In the genomic region with DNA sequence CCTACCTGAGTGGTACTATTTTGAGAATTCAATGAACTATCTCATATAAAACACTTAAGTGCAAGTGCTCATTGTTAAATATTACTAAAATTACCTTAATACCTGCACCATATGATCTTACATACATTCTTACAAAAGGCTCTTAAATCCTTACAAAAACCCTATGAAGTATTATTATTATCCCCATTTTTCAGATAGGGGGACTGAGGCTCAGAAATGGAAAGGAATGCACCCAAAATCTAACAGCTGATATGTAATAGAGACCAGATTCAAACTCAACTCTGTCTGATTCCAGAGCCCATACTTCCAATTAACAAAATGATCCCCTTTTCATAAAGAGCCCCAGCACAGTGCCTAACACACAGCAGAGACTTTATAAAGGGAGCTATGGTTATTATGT, we compare ENCODE assay signal across 12 cellular contexts. TPM values are rescaled to one million over a fixed set of nuclear protein-coding genes. Genes with fewer than 3 reads are reported as not detected.
DNase-seq lines count a peak whose midpoint lies in the region; ATAC-seq lines count a peak whose summit lies in the region.
"Had no signal": no experiment of that assay in that cellular context is flagged by ENCODE, and none has a peak within 500 bp of the region (broad histone marks: within the 10 kb centered on the region; RNA-seq: fewer than 3 reads in every experiment).

No MANE protein-coding gene starts in this region.

- H3K27me3 ChIP-seq in HUES48 (ENCODE audit: control insufficient read depth, insufficient read depth, low read length) (no peaks in the 10 kb centered on the region), layer of hippocampus (ENCODE audit: control insufficient read depth, insufficient read depth, low read length) (no peaks in the 10 kb centered on the region), subcutaneous abdominal adipose tissue (ENCODE audit: control insufficient read depth in 5 of 5, insufficient read depth in 4 of 5, low read length in 5 of 5) (no peaks in the 10 kb centered on the region)
- H3K27me3 ChIP-seq: spleen had no signal

- no peak for DNase-seq in activated T-helper 2 cell treated with anti-CD3 and anti-CD28 coated beads, Interferon-gamma antibody, Interleukin-2, Interleukin-4, amounts not matched to agents 10 μg/mL and 5 μg/mL and 100 μg/mL, durations not matched to agents 14 hours and 24 hours and 36 hours (ENCODE audit: low spot score)
- DNase-seq in iPS-NIHi7 (ENCODE audit: extremely low spot score) (no peak), T-helper 2 cell (no peak), NCI-H1092 (lab: John Stamatoyannopoulos, UW) (no peak)
- DNase-seq: NCI-H69, T-helper 1 cell had no signal

- peaks cover 25% of the 10 kb centered on the region for H3K4me1 ChIP-seq in HUES48 (ENCODE audit: control insufficient read depth, insufficient read depth, low read length)
- H3K4me1 ChIP-seq in subcutaneous abdominal adipose tissue (ENCODE audit: control insufficient read depth in 5 of 5, insufficient read depth in 5 of 5, low read length in 5 of 5), result peaks cover 6 to 64% (median 48%) of the 10 kb centered on the region in 5 donors

- H3K27ac ChIP-seq in HUES48 (ENCODE audit: low read depth, low read length) (peak overlapping the region; percentile 78), layer of hippocampus (ENCODE audit: low read depth, low read length) (peak overlapping the region; percentile 76), subcutaneous abdominal adipose tissue (ENCODE audit: low read depth, low read length) (peak overlapping the region; percentile 37)

- no peaks in the 10 kb centered on the region for H3K9me3 Mint-ChIP-seq in activated T-helper 2 cell treated with anti-CD3 and anti-CD28 coated beads, Interferon-gamma antibody, Interleukin-2, Interleukin-4, amounts not matched to agents 10 μg/mL and 5 μg/mL and 100 μg/mL, durations not matched to agents 14 hours and 24 hours and 36 hours

- no peaks in the 10 kb centered on the region for H3K27me3 Mint-ChIP-seq in activated T-helper 2 cell treated with anti-CD3 and anti-CD28 coated beads, Interferon-gamma antibody, Interleukin-2, Interleukin-4, amounts not matched to agents 10 μg/mL and 5 μg/mL and 100 μg/mL, durations not matched to agents 14 hours and 24 hours and 36 hours (ENCODE audit: low read depth)
- H3K27me3 Mint-ChIP-seq: brain had no signal

- H3K27ac Mint-ChIP-seq in activated T-helper 2 cell treated with anti-CD3 and anti-CD28 coated beads, Interferon-gamma antibody, Interleukin-2, Interleukin-4, amounts not matched to agents 10 μg/mL and 5 μg/mL and 100 μg/mL, durations not matched to agents 14 hours and 24 hours and 36 hours, result peak overlapping the region; percentile 2

- peaks cover 81% of the 10 kb centered on the region for H3K36me3 Mint-ChIP-seq in activated T-helper 2 cell treated with anti-CD3 and anti-CD28 coated beads, Interferon-gamma antibody, Interleukin-2, Interleukin-4, amounts not matched to agents 10 μg/mL and 5 μg/mL and 100 μg/mL, durations not matched to agents 14 hours and 24 hours and 36 hours (ENCODE audit: low read depth)

- peaks cover 50% of the 10 kb centered on the region for H3K4me1 Mint-ChIP-seq in activated T-helper 2 cell treated with anti-CD3 and anti-CD28 coated beads, Interferon-gamma antibody, Interleukin-2, Interleukin-4, amounts not matched to agents 10 μg/mL and 5 μg/mL and 100 μg/mL, durations not matched to agents 14 hours and 24 hours and 36 hours (ENCODE audit: low read depth)

- ATAC-seq in GM21786 (IDR thresholded peaks at IDR 0.05; ENCODE audit: unreplicated experiment), result no peak

- peaks cover 27% of the 10 kb centered on the region; the same call in 1 of the 2 replicates for H3K36me3 ChIP-seq in HUES48 (ENCODE audit: control insufficient read depth, insufficient read depth, low read length)
- H3K36me3 ChIP-seq in subcutaneous abdominal adipose tissue (ENCODE audit: control insufficient read depth in 5 of 5, insufficient read depth in 5 of 5, low read length in 5 of 5), result peaks cover 14 to 41% (median 21%) of the 10 kb centered on the region in 5 donors

- intact Hi-C loops in activated T-helper 2 cell treated with anti-CD3 and anti-CD28 coated beads, Interferon-gamma antibody, Interleukin-2, Interleukin-4, amounts not matched to agents 10 μg/mL and 5 μg/mL and 100 μg/mL, durations not matched to agents 14 hours and 24 hours and 36 hours (cut with micrococcal nuclease), result no loop called here

- H3K9ac ChIP-seq in HUES48 (ENCODE audit: low read depth, low read length), result no peak overlapping the region
- H3K9ac ChIP-seq in subcutaneous abdominal adipose tissue (ENCODE audit: low read length in 5 of 5), result no peak overlapping the region

- H3K4me3 Mint-ChIP-seq in activated T-helper 2 cell treated with anti-CD3 and anti-CD28 coated beads, Interferon-gamma antibody, Interleukin-2, Interleukin-4, amounts not matched to agents 10 μg/mL and 5 μg/mL and 100 μg/mL, durations not matched to agents 14 hours and 24 hours and 36 hours (ENCODE audit: low read depth), result no peak overlapping the region
- H3K4me3 Mint-ChIP-seq: brain had no signal

- H3K9me3 ChIP-seq in HUES48 (ENCODE audit: control insufficient read depth, insufficient read depth, low read length), result no peaks in the 10 kb centered on the region
- no peaks in the 10 kb centered on the region for H3K9me3 ChIP-seq in subcutaneous abdominal adipose tissue (ENCODE audit: control insufficient read depth in 5 of 5, low read length in 5 of 5)
- H3K9me3 ChIP-seq: spleen had no signal

- H3K4me3 ChIP-seq in HUES48 (ENCODE audit: low read depth, low read length), result no peak overlapping the region
- H3K4me3 ChIP-seq in subcutaneous abdominal adipose tissue (ENCODE audit: low read depth in 1 of 5, low read length in 5 of 5), result no peak overlapping the region
- H3K4me3 ChIP-seq: spleen had no signal

RNA-seq across cellular contexts. Expression of a gene that starts 17.5 kb away (rescaled TPM):
- total RNA-seq in activated T-helper 2 cell treated with anti-CD3 and anti-CD28 coated beads, Interferon-gamma antibody, Interleukin-2, Interleukin-4, amounts not matched to agents 10 μg/mL and 5 μg/mL and 100 μg/mL, durations not matched to agents 14 hours and 24 hours and 36 hours, result 313 and 326 TPM in 2 replicates

RNA-seq across cellular contexts. Expression of a gene that starts 33.9 kb away (rescaled TPM):
- 82.8 and 83.0 TPM in 2 replicates for total RNA-seq in activated T-helper 2 cell treated with anti-CD3 and anti-CD28 coated beads, Interferon-gamma antibody, Interleukin-2, Interleukin-4, amounts not matched to agents 10 μg/mL and 5 μg/mL and 100 μg/mL, durations not matched to agents 14 hours and 24 hours and 36 hours
